ENCODE assay signal across 18 cellular contexts in genomic region chr18:54700580-54700979, GRCh38.
DNase-seq lines count a peak whose midpoint lies in the region; ATAC-seq, FAIRE-seq and TF ChIP-seq lines count a peak whose summit lies in the region.
"Had no signal": no experiment of that assay in that cellular context is flagged by ENCODE, and none has a peak within 500 bp of the region (broad histone marks: within the 10 kb centered on the region; RNA-seq: fewer than 3 reads in every experiment).

No MANE protein-coding gene starts in this region.

- no peaks in the 10 kb centered on the region for H3K36me3 Mint-ChIP-seq in neural progenitor cell
- H3K36me3 Mint-ChIP-seq: CD8-positive, alpha-beta T cell had no signal

- H3K23ac ChIP-seq in H1 (ENCODE audit: insufficient read length): no peak overlapping the region

- no peak overlapping the region for H4K5ac ChIP-seq in H1 (ENCODE audit: insufficient read length, low read depth, low read length)

- DNase-seq in LHCN-M2 (ENCODE audit: low read depth) (peak; percentile 12), H1 (ENCODE audit: low read depth in 1 of 2, low spot score in 2 of 2) (no peak), neural progenitor cell (ENCODE audit: low spot score) (peak; percentile 5)
- DNase-seq: Calu3; CD8-positive, alpha-beta T cell; DMS79 treated with DMSO at 0.1 percent for 48 hours; GF-D8; GM23248; H7; HFFc6 had no signal

- no peak overlapping the region for H2BK12ac ChIP-seq in H1 (ENCODE audit: low read depth, low read length)

- POLR2A ChIA-PET in H1 (lab: Charles Lee; ENCODE audit: partially characterized antibody): no interaction called here

- no peak for ATAC-seq in activated CD4-positive, CD25-positive, alpha-beta regulatory T cell treated with anti-CD3 and anti-CD28 coated beads, Interleukin-2, amount 50 U/mL, for 24 hours
- ATAC-seq in GM19452 (IDR thresholded peaks at IDR 0.05; ENCODE audit: unreplicated experiment) (no peak), HG03097 (IDR thresholded peaks at IDR 0.05; ENCODE audit: low FRiP score, unreplicated experiment) (no peak)
- ATAC-seq: CD8-positive, alpha-beta T cell; HCT116; HepG2 had no signal

- no peak overlapping the region for H3K4me3 Mint-ChIP-seq in neural progenitor cell
- H3K4me3 Mint-ChIP-seq: B cell; CD8-positive, alpha-beta T cell; HFFc6 had no signal

- no peak overlapping the region for H2AK5ac ChIP-seq in H1 (ENCODE audit: low read depth, low read length)

- no peak for TF ChIP-seq POLR2A in H1 (IDR thresholded peaks at IDR 0.05; ENCODE audit: control extremely low read depth in 1 of 2, low read depth in 2 of 2, low read length in 2 of 2)

- no peak overlapping the region for H2BK120ac ChIP-seq in H1 (replicated peaks; ENCODE audit: low read depth, low read length)

- no peaks in the 10 kb centered on the region for H3K9me3 Mint-ChIP-seq in neural progenitor cell
- H3K9me3 Mint-ChIP-seq: CD8-positive, alpha-beta T cell; HFFc6 had no signal

- FAIRE-seq in H1 (lab: Jason Lieb, UNC): no peak
- FAIRE-seq: GM19239, HepG2 had no signal

- no peak for TF ChIP-seq RAD21 in H1 (IDR thresholded peaks at IDR 0.05 in 1 of 2, conservative IDR thresholded peaks at IDR 0.05 in 1 of 2; ENCODE audit: low read depth in 2 of 2, low read length in 2 of 2)

- no peak overlapping the region for H4K91ac ChIP-seq in H1 (replicated peaks; ENCODE audit: insufficient read length, low read length)

- H3K36me3 ChIP-seq in H1 (ENCODE audit: control insufficient read depth in 2 of 4, insufficient read depth in 4 of 4, low read length in 3 of 4): no peaks in the 10 kb centered on the region
- H3K36me3 ChIP-seq in neural progenitor cell: no peaks in the 10 kb centered on the region
- H3K36me3 ChIP-seq: BLaER1 treated with 17β-estradiol and CSF1 and Interleukin-3, amounts not matched to agents 10 nM and 100 nM had no signal

- no peak overlapping the region for H3K27ac Mint-ChIP-seq in neural progenitor cell
- H3K27ac Mint-ChIP-seq: B cell; CD8-positive, alpha-beta T cell; HFFc6 had no signal

- H2AFZ ChIP-seq in H1 (ENCODE audit: low read length) (0 out of 2 replicates have a peak overlapping the region, but pooled peaks have one; percentile 59), neural progenitor cell (replicated peaks) (no peak overlapping the region)
- H2AFZ ChIP-seq: GM23248 had no signal

- no peak overlapping the region for H3K56ac ChIP-seq in H1 (replicated peaks; ENCODE audit: insufficient read length, low read depth, low read length)

- H3K79me1 ChIP-seq in H1 (ENCODE audit: low read depth, low read length): no peaks in the 10 kb centered on the region

- no peaks in the 10 kb centered on the region for H3K27me3 ChIP-seq in H1 (replicated peaks in 1 of 4; ENCODE audit: control insufficient read depth in 3 of 4, extremely low read depth in 1 of 4, insufficient read depth in 3 of 4, low read length in 3 of 4)
- H3K27me3 ChIP-seq in neural progenitor cell: no peaks in the 10 kb centered on the region
- H3K27me3 ChIP-seq: BLaER1 treated with 17β-estradiol and CSF1 and Interleukin-3, amounts not matched to agents 10 nM and 100 nM had no signal

- WGBS in H1 (ENCODE audit: extremely low coverage in 1 of 2, insufficient coverage in 1 of 2, insufficient read length in 1 of 2, insufficient replicate concordance in 2 of 2, low coverage in 1 of 2, low lambda C conversion rate in 2 of 2, missing lambda C conversion rate in 1 of 2), 2 experiments: 79% methylated on average over 1 of the region's 1 CpG; no CpG with 5 or more reads in 1 of the 2 experiments

- H3K9me3 ChIP-seq in H1 (ENCODE audit: insufficient read depth in 2 of 2, low read depth in 1 of 2, low read length in 1 of 2) (no peaks in the 10 kb centered on the region), neural progenitor cell (ENCODE audit: low read depth) (no peaks in the 10 kb centered on the region)

- H4K8ac ChIP-seq in H1 (ENCODE audit: extremely low read depth, insufficient read depth, low read length): no peak overlapping the region

- H2BK20ac ChIP-seq in H1 (ENCODE audit: low read length): no peak overlapping the region

- H3K79me2 ChIP-seq in H1 (ENCODE audit: control insufficient read depth in 1 of 2, insufficient read depth in 2 of 2, low read length in 2 of 2) (no peaks in the 10 kb centered on the region), neural progenitor cell (ENCODE audit: low read depth) (no peaks in the 10 kb centered on the region)

- no peak overlapping the region for H2BK15ac ChIP-seq in H1 (ENCODE audit: low read length)

- H3K4me3 ChIP-seq in H1 (ENCODE audit: extremely low read depth in 1 of 4, insufficient read depth in 2 of 4, low read depth in 3 of 4, low read length in 4 of 4) (no peak overlapping the region), neural progenitor cell (no peak overlapping the region)
- H3K4me3 ChIP-seq: BLaER1 treated with 17β-estradiol and CSF1 and Interleukin-3, amounts not matched to agents 10 nM and 100 nM; GM23248 had no signal

- TF ChIP-seq CTCF in H1 (IDR thresholded peaks at IDR 0.05; ENCODE audit: control extremely low read depth in 1 of 3, insufficient read depth in 1 of 3, low read depth in 1 of 3, low read length in 3 of 3) (no peak), neural progenitor cell (IDR thresholded peaks at IDR 0.05) (no peak)

- TF ChIP-seq EP300 in H1 (IDR thresholded peaks at IDR 0.05; ENCODE audit: borderline replicate concordance in 1 of 2, low read depth in 2 of 2, low read length in 2 of 2): no peak

- no peak overlapping the region for H3K27ac ChIP-seq in H1 (ENCODE audit: low read depth, low read length)
- no peak overlapping the region for H3K27ac ChIP-seq in neural progenitor cell
- H3K27ac ChIP-seq: BLaER1 treated with 17β-estradiol and CSF1 and Interleukin-3, amounts not matched to agents 10 nM and 100 nM; GM23248 had no signal

- H3K27me3 Mint-ChIP-seq in neural progenitor cell (ENCODE audit: insufficient read depth, low read depth): no peaks in the 10 kb centered on the region

- peaks cover 5% of the 10 kb centered on the region for H3K4me1 Mint-ChIP-seq in neural progenitor cell
- H3K4me1 Mint-ChIP-seq: B cell had no signal

- no peaks in the 10 kb centered on the region for H4K20me1 ChIP-seq in H1 (replicated peaks in 1 of 2; ENCODE audit: control insufficient read depth in 1 of 2, insufficient read depth in 2 of 2, low read length in 2 of 2)
- H4K20me1 ChIP-seq in neural progenitor cell (ENCODE audit: low read depth): no peaks in the 10 kb centered on the region
- H4K20me1 ChIP-seq: BLaER1 treated with 17β-estradiol and CSF1 and Interleukin-3, amounts not matched to agents 10 nM and 100 nM had no signal

- H3K9ac ChIP-seq in H1 (replicated peaks in 1 of 4; ENCODE audit: extremely low read depth in 1 of 4, low read depth in 3 of 4, low read length in 3 of 4): peak overlapping the region in 1 of 4 experiments; percentile 25; a peak in 1 of 7 replicates
- no peak overlapping the region for H3K9ac ChIP-seq in neural progenitor cell
- H3K9ac ChIP-seq: BLaER1 treated with 17β-estradiol and CSF1 and Interleukin-3, amounts not matched to agents 10 nM and 100 nM; GM23248 had no signal

- H3K14ac ChIP-seq in H1 (ENCODE audit: insufficient read length): no peak overlapping the region

- H3K4ac ChIP-seq in H1 (replicated peaks; ENCODE audit: insufficient read length, low read depth, low read length): no peak overlapping the region

- CTCF ChIA-PET in H1 (lab: Charles Lee; ENCODE audit: partially characterized antibody): no interaction called here

- no peak overlapping the region for H2BK5ac ChIP-seq in H1 (ENCODE audit: low read depth, low read length)

- no peaks in the 10 kb centered on the region for H3K4me1 ChIP-seq in H1 (replicated peaks in 1 of 4; ENCODE audit: control insufficient read depth in 3 of 4, insufficient read depth in 4 of 4, low read length in 3 of 4)
- H3K4me1 ChIP-seq in neural progenitor cell: peaks cover 4% of the 10 kb centered on the region
- H3K4me1 ChIP-seq: BLaER1 treated with 17β-estradiol and CSF1 and Interleukin-3, amounts not matched to agents 10 nM and 100 nM had no signal

- H3K4me2 ChIP-seq in H1 (ENCODE audit: insufficient read depth in 1 of 2, low read depth in 2 of 2, low read length in 2 of 2) (no peak overlapping the region), neural progenitor cell (no peak overlapping the region)
- H3K4me2 ChIP-seq: BLaER1 treated with 17β-estradiol and CSF1 and Interleukin-3, amounts not matched to agents 10 nM and 100 nM had no signal

- no peaks in the 10 kb centered on the region for H3F3A ChIP-seq in neural progenitor cell (ENCODE audit: low read depth)

- no peaks in the 10 kb centered on the region; the same call in 1 of the 2 replicates for H3K23me2 ChIP-seq in H1 (ENCODE audit: low read depth, low read length)

- H3K18ac ChIP-seq in H1 (ENCODE audit: extremely low read depth, low read length): no peak overlapping the region

TF ChIP-seq in H1, 55 proteins besides CTCF, POLR2A, EP300 and RAD21 (continues in another document):
- TF ChIP-seq CEBPB (IDR thresholded peaks at IDR 0.05; ENCODE audit: low read depth, low read length) (no peak), TEAD4 (IDR thresholded peaks at IDR 0.05; ENCODE audit: low read depth, low read length) (no peak), JUN (IDR thresholded peaks at IDR 0.05; ENCODE audit: low read depth, low read length) (no peak), ZNF274 (IDR thresholded peaks at IDR 0.05; ENCODE audit: borderline replicate concordance, extremely low read depth, low read length) (no peak), KDM4A (IDR thresholded peaks at IDR 0.05; ENCODE audit: low read depth, low read length, severe bottlenecking) (no peak), TAF1 (IDR thresholded peaks at IDR 0.05; ENCODE audit: low read depth, low read length) (no peak)

Comparison
In these comparisons a context has a peak if more than half of its experiments do, and no peak if none do; other contexts are left out.
1. DNase-seq: peak in LHCN-M2 (single experiment) and neural progenitor cell (single experiment); none in H1 (0 of 2).